Comparison of ENCODE assay signal across 13 cellular contexts in genomic region chr9:29322240-29322639, GRCh38.
DNase-seq lines count a peak whose midpoint lies in the region; ATAC-seq lines count a peak whose summit lies in the region.
"Had no signal": no experiment of that assay in that cellular context is flagged by ENCODE, and none has a peak within 500 bp of the region (broad histone marks: within the 10 kb centered on the region; RNA-seq: fewer than 3 reads in every experiment).

No MANE protein-coding gene starts in this region.

- H3K4me3 Mint-ChIP-seq in natural killer cell treated with Interleukin-12 subunit alpha and Interleukin-12 subunit beta and Interleukin-15 and Interleukin-18, amount 100 ng/mL, for 72 hours, result peak overlapping the region; percentile 16
- H3K4me3 Mint-ChIP-seq in activated CD4-positive, alpha-beta T cell treated with anti-CD3 and anti-CD28 coated beads, Interleukin-2, amount 10 ng/mL, durations not matched to agents 7 days and 5 days, result no peak overlapping the region
- H3K4me3 Mint-ChIP-seq: nephron progenitor cell had no signal

- H3K4me1 Mint-ChIP-seq in natural killer cell treated with Interleukin-12 subunit alpha and Interleukin-12 subunit beta and Interleukin-15 and Interleukin-18, amount 100 ng/mL, for 72 hours (ENCODE audit: low read depth in 2 of 2), result peaks cover 10 to 11% of the 10 kb centered on the region in 2 donors
- no peaks in the 10 kb centered on the region for H3K4me1 Mint-ChIP-seq in activated CD4-positive, alpha-beta T cell treated with anti-CD3 and anti-CD28 coated beads, Interleukin-2, amount 10 ng/mL, durations not matched to agents 7 days and 5 days

- DNase-seq in natural killer cell treated with Interleukin-12 subunit alpha and Interleukin-12 subunit beta and Interleukin-15 and Interleukin-18, amount 100 ng/mL, for 72 hours (ENCODE audit: low spot score), result no peak
- DNase-seq in activated naive CD4-positive, alpha-beta T cell treated with anti-CD3 and anti-CD28 coated beads, Interleukin-2, amount 50 U/mL, for 72 hours (ENCODE audit: low spot score in 2 of 2), result no peak
- no peak for DNase-seq in activated CD4-positive, alpha-beta T cell treated with anti-CD3 and anti-CD28 coated beads, Interleukin-2, amount 10 ng/mL, durations not matched to agents 7 days and 5 days
- no peak for DNase-seq in stimulated activated CD4-positive, alpha-beta T cell treated with anti-CD3 and anti-CD28 coated beads, Interleukin-15, amount 100 ng/mL, for 24 hours
- DNase-seq: erythroblast, NCI-H1436 treated with DMSO at 0.1 percent for 48 hours, NCI-H774, nephron progenitor cell, right lobe of liver, substantia nigra had no signal

- ATAC-seq in GM19043 (IDR thresholded peaks at IDR 0.05; ENCODE audit: low read depth, unreplicated experiment), result peak; percentile 59
- peak; percentile 65 for ATAC-seq in HG02763 (IDR thresholded peaks at IDR 0.05; ENCODE audit: unreplicated experiment)
- ATAC-seq in HG03575 (IDR thresholded peaks at IDR 0.05; ENCODE audit: extremely low read depth, insufficient number of reproducible peaks, low FRiP score, unreplicated experiment), result peak; percentile 79
- peak; percentile 48 to 83 for ATAC-seq in natural killer cell treated with Interleukin-12 subunit alpha and Interleukin-12 subunit beta and Interleukin-15 and Interleukin-18, amount 100 ng/mL, for 72 hours
- ATAC-seq in activated naive CD4-positive, alpha-beta T cell treated with anti-CD3 and anti-CD28 coated beads, Interleukin-2, amount 50 U/mL, for 72 hours, result no peak
- ATAC-seq: right lobe of liver had no signal

- CTCF ChIA-PET in activated CD4-positive, alpha-beta T cell treated with anti-CD3 and anti-CD28 coated beads, Interleukin-2, amount 10 ng/mL, durations not matched to agents 7 days and 5 days (lab: Charles Lee), result no interaction called here

- H3K36me3 Mint-ChIP-seq in natural killer cell treated with Interleukin-12 subunit alpha and Interleukin-12 subunit beta and Interleukin-15 and Interleukin-18, amount 100 ng/mL, for 72 hours, result no peaks in the 10 kb centered on the region
- H3K36me3 Mint-ChIP-seq in activated naive CD4-positive, alpha-beta T cell treated with anti-CD3 and anti-CD28 coated beads, Interleukin-2, amount 50 U/mL, for 72 hours, result peaks cover 0 to 6% of the 10 kb centered on the region in 2 donors
- H3K36me3 Mint-ChIP-seq in activated CD4-positive, alpha-beta T cell treated with anti-CD3 and anti-CD28 coated beads, Interleukin-2, amount 10 ng/mL, durations not matched to agents 7 days and 5 days (ENCODE audit: low read depth), result no peaks in the 10 kb centered on the region

- H3K9me3 Mint-ChIP-seq in natural killer cell treated with Interleukin-12 subunit alpha and Interleukin-12 subunit beta and Interleukin-15 and Interleukin-18, amount 100 ng/mL, for 72 hours, result no peaks in the 10 kb centered on the region
- peaks cover 0 to 16% of the 10 kb centered on the region in 2 donors for H3K9me3 Mint-ChIP-seq in activated naive CD4-positive, alpha-beta T cell treated with anti-CD3 and anti-CD28 coated beads, Interleukin-2, amount 50 U/mL, for 72 hours
- H3K9me3 Mint-ChIP-seq in activated CD4-positive, alpha-beta T cell treated with anti-CD3 and anti-CD28 coated beads, Interleukin-2, amount 10 ng/mL, durations not matched to agents 7 days and 5 days, result no peaks in the 10 kb centered on the region

- no peaks in the 10 kb centered on the region for H3K27me3 Mint-ChIP-seq in natural killer cell treated with Interleukin-12 subunit alpha and Interleukin-12 subunit beta and Interleukin-15 and Interleukin-18, amount 100 ng/mL, for 72 hours
- no peaks in the 10 kb centered on the region for H3K27me3 Mint-ChIP-seq in activated CD4-positive, alpha-beta T cell treated with anti-CD3 and anti-CD28 coated beads, Interleukin-2, amount 10 ng/mL, durations not matched to agents 7 days and 5 days

- POLR2A ChIA-PET in activated CD4-positive, alpha-beta T cell treated with anti-CD3 and anti-CD28 coated beads, Interleukin-2, amount 10 ng/mL, durations not matched to agents 7 days and 5 days (lab: Charles Lee), result no interaction called here

- peak overlapping the region; percentile 68 to 94 for H3K27ac Mint-ChIP-seq in natural killer cell treated with Interleukin-12 subunit alpha and Interleukin-12 subunit beta and Interleukin-15 and Interleukin-18, amount 100 ng/mL, for 72 hours
- no peak overlapping the region for H3K27ac Mint-ChIP-seq in activated naive CD4-positive, alpha-beta T cell treated with anti-CD3 and anti-CD28 coated beads, Interleukin-2, amount 50 U/mL, for 72 hours
- no peak overlapping the region for H3K27ac Mint-ChIP-seq in activated CD4-positive, alpha-beta T cell treated with anti-CD3 and anti-CD28 coated beads, Interleukin-2, amount 10 ng/mL, durations not matched to agents 7 days and 5 days
- H3K27ac Mint-ChIP-seq: nephron progenitor cell had no signal

Comparison
In these comparisons a context has a peak if more than half of its experiments do, and no peak if none do; other contexts are left out.
1. ATAC-seq: peak in GM19043 (single experiment), HG02763 (single experiment), HG03575 (single experiment) and natural killer cell treated with Interleukin-12 subunit alpha and Interleukin-12 subunit beta and Interleukin-15 and Interleukin-18, amount 100 ng/mL, for 72 hours (2 of 2); none in activated naive CD4-positive, alpha-beta T cell treated with anti-CD3 and anti-CD28 coated beads, Interleukin-2, amount 50 U/mL, for 72 hours (0 of 2).
2. H3K27ac Mint-ChIP-seq: peak in natural killer cell treated with Interleukin-12 subunit alpha and Interleukin-12 subunit beta and Interleukin-15 and Interleukin-18, amount 100 ng/mL, for 72 hours (2 of 2); none in activated naive CD4-positive, alpha-beta T cell treated with anti-CD3 and anti-CD28 coated beads, Interleukin-2, amount 50 U/mL, for 72 hours (0 of 2) and activated CD4-positive, alpha-beta T cell treated with anti-CD3 and anti-CD28 coated beads, Interleukin-2, amount 10 ng/mL, durations not matched to agents 7 days and 5 days (single experiment).